ENCODE assay signal across 8 cellular contexts in genomic region chr16:25257956-25258855, GRCh38. TPM values are rescaled to one million over a fixed set of nuclear protein-coding genes. Genes with fewer than 3 reads are reported as not detected.
A peak's percentile ranks its signal among the peaks of the same experiment; 100 is the strongest.
DNase-seq lines count a peak whose midpoint lies in the region; ATAC-seq and TF ChIP-seq lines count a peak whose summit lies in the region.

No MANE protein-coding gene starts in this region.

- ATAC-seq in GM19328 (IDR thresholded peaks at IDR 0.05; ENCODE audit: unreplicated experiment) (peak; percentile 33), HG03460 (IDR thresholded peaks at IDR 0.05; ENCODE audit: unreplicated experiment) (peak; percentile 48)

- H3K27ac ChIP-seq in C4-2B (peak overlapping the region; percentile 91), duodenal mucosa (ENCODE audit: low read depth, low read length) (peak overlapping the region; percentile 98)

- TF ChIP-seq CTCF in C4-2B (conservative IDR thresholded peaks at IDR 0.05): no peak

- no peaks in the 10 kb centered on the region for H3K9me3 ChIP-seq in duodenal mucosa (ENCODE audit: control insufficient read depth in 1 of 2, low read length in 2 of 2)

- H3K27me3 ChIP-seq in duodenal mucosa (ENCODE audit: control insufficient read depth in 1 of 2, insufficient read depth in 2 of 2, low read length in 2 of 2): no peaks in the 10 kb centered on the region

- DNase-seq in NCI-H526 treated with DMSO at 0.1 percent for 48 hours (lab: John Stamatoyannopoulos, UW) (peak; percentile 80), lung microvascular endothelial cell (ENCODE audit: low read depth in 2 of 2) (peak; percentile 83 to 88)
- DNase-seq in activated CD4-positive, alpha-beta T cell treated with anti-CD3 and anti-CD28 coated beads, Interleukin-2, amount 50 U/mL, for 4 hours: peak; percentile 67 to 73
- DNase-seq in stimulated activated CD4-positive, alpha-beta T cell treated with anti-CD3 and anti-CD28 coated beads, TNF-alpha, amount 100 ng/mL, for 4 hours (ENCODE audit: low read depth in 3 of 3): peak; percentile 46 to 72 (median 61)

- H3K4me3 ChIP-seq in duodenal mucosa (ENCODE audit: low read depth in 1 of 2, low read length in 2 of 2): peak overlapping the region; percentile 82 to 87

- peak overlapping the region; percentile 80 to 87 for H3K9ac ChIP-seq in duodenal mucosa (ENCODE audit: low read depth in 1 of 2, low read length in 2 of 2)

- H3K4me1 ChIP-seq in duodenal mucosa (ENCODE audit: control insufficient read depth in 1 of 2, insufficient read depth in 2 of 2, low read length in 2 of 2): peaks cover 18 to 28% of the 10 kb centered on the region in 2 donors

- H3K36me3 ChIP-seq in duodenal mucosa (ENCODE audit: control insufficient read depth in 1 of 2, insufficient read depth in 2 of 2, low read length in 2 of 2): peaks cover 1 to 10% of the 10 kb centered on the region in 2 donors

RNA-seq across cellular contexts. Expression of gene ZKSCAN2, which starts 0.6 kb away (rescaled TPM):
- total RNA-seq in lung microvascular endothelial cell: 2.2 and 2.8 TPM in 2 replicates

RNA-seq across cellular contexts. Expression of gene AQP8, which starts 41.5 kb away (rescaled TPM):
- not detected in 2 replicates for total RNA-seq in lung microvascular endothelial cell

Comparison
In these comparisons a context has a peak if more than half of its experiments do, and no peak if none do; other contexts are left out.
1. Peak in every context shown above with its lines: DNase-seq, ATAC-seq, H3K4me3 ChIP-seq and H3K27ac ChIP-seq.